26 cellular contexts compared by ENCODE assay signal in genomic region chr10:59255463-59255862, GRCh38.
"Had no signal": no experiment of that assay in that cellular context is flagged by ENCODE, and none has a peak within 500 bp of the region (broad histone marks: within the 10 kb centered on the region; RNA-seq: fewer than 3 reads in every experiment).

No MANE protein-coding gene starts in this region.

- H3K4me1 ChIP-seq: left lung, lower lobe of right lung, pancreas, prostate gland, tibial nerve, uterus had no signal

- ATAC-seq: left cardiac atrium; left lung; lower lobe of right lung; naive thymus-derived CD8-positive, alpha-beta T cell; pancreas; right cardiac atrium; stimulated activated memory B cell treated with anti-CD40 and anti-IgM and Interleukin-4, amounts not matched to agents 10 μg/mL and 1 μg/mL and 100 μg/mL, for 72 hours; stimulated activated naive CD8-positive, alpha-beta T cell treated with anti-CD3 and anti-CD28 coated beads, Interleukin-15, amount 100 ng/mL, for 72 hours had no signal

- H3K36me3 ChIP-seq: left lung, pancreas, tibial nerve, uterus had no signal

- H3K4me3 ChIP-seq: left lung, lower lobe of right lung, pancreas, prostate gland, sigmoid colon, smooth muscle cell, tibial nerve, uterus had no signal

- H3K27ac ChIP-seq: left lung, lower lobe of right lung, pancreas, prostate gland, sigmoid colon, tibial nerve, uterus had no signal

- H3K4me2 ChIP-seq: smooth muscle cell had no signal

- H3K9me3 ChIP-seq: left lung, lower lobe of right lung, pancreas, prostate gland, sigmoid colon, tibial nerve, uterus had no signal

- DNase-seq: hippocampal formation; kidney glomerular epithelial cell; left cardiac atrium; left lung; lower lobe of right lung; mammary epithelial cell; mesenchymal stem cell; naive thymus-derived CD8-positive, alpha-beta T cell; nucleus accumbens; pancreas; posterior cingulate gyrus; retina; right cardiac atrium; sigmoid colon; stimulated activated CD4-positive, alpha-beta T cell treated with anti-CD3 and anti-CD28 coated beads, Interleukin-1b, Interleukin-23, amount 100 ng/mL, for 48 hours; stimulated activated CD4-positive, alpha-beta T cell treated with anti-CD3 and anti-CD28 coated beads, Interleukin-2, amount 100 ng/mL, for 48 hours; stimulated activated CD4-positive, alpha-beta T cell treated with anti-CD3 and anti-CD28 coated beads, Interleukin-4, amount 100 ng/mL, for 4 hours; stimulated activated CD8-positive, alpha-beta memory T cell treated with anti-CD3 and anti-CD28 coated beads, Interleukin-4, amount 100 ng/mL, for 48 hours; stimulated activated naive CD4-positive, alpha-beta T cell treated with Interleukin-2 at 50 U/mL for 16 hours; stimulated activated naive CD8-positive, alpha-beta T cell treated with anti-CD3 and anti-CD28 coated beads, Interleukin-15, amount 100 ng/mL, for 72 hours; substantia nigra; uterus had no signal

- H3K27me3 ChIP-seq: left lung, pancreas, sigmoid colon, tibial nerve, uterus had no signal
